Comparison of ENCODE assay signal across 11 cellular contexts in genomic region chr1:34684246-34684645, GRCh38.
DNase-seq lines count a peak whose midpoint lies in the region; FAIRE-seq lines count a peak whose summit lies in the region.
"Had no signal": no experiment of that assay in that cellular context is flagged by ENCODE, and none has a peak within 500 bp of the region (broad histone marks: within the 10 kb centered on the region; RNA-seq: fewer than 3 reads in every experiment).

No MANE protein-coding gene starts in this region.

- no peak for FAIRE-seq in urothelium cell line (lab: Jason Lieb, UNC)

- peaks cover 4% of the 10 kb centered on the region; the same call in 1 of the 2 replicates for H3K4me1 ChIP-seq in iPS DF 6.9 (ENCODE audit: control insufficient read depth, insufficient read depth, low read length)

- no peaks in the 10 kb centered on the region for H3K27me3 ChIP-seq in iPS DF 6.9 (ENCODE audit: control insufficient read depth, insufficient read depth, low read length)

- H3K9me3 ChIP-seq in iPS DF 6.9 (ENCODE audit: control insufficient read depth, insufficient read depth, low read length): no peaks in the 10 kb centered on the region

- no peak overlapping the region for H3K4me3 ChIP-seq in iPS DF 6.9 (ENCODE audit: low read length)
- H3K4me3 ChIP-seq: GM23248 had no signal

- H3K36me3 ChIP-seq in iPS DF 6.9 (ENCODE audit: control insufficient read depth, insufficient read depth, low read length): no peaks in the 10 kb centered on the region

- no peak overlapping the region for H3K27ac ChIP-seq in iPS DF 6.9 (ENCODE audit: low read length)
- H3K27ac ChIP-seq: GM23248 had no signal

- peak; percentile 28 for DNase-seq in stimulated activated CD4-positive, alpha-beta T cell treated with anti-CD3 and anti-CD28 coated beads, Interleukin-15, amount 100 ng/mL, for 24 hours
- no peak for DNase-seq in stimulated activated CD4-positive, alpha-beta T cell treated with anti-CD3 and anti-CD28 coated beads, Interleukin-4, amount 100 ng/mL, for 1 hour
- peak; percentile 33 for DNase-seq in NCI-H774 (lab: John Stamatoyannopoulos, UW)
- peak; percentile 48 for DNase-seq in iPS DF 6.9 (ENCODE audit: low read depth, low spot score)
- DNase-seq in urothelium cell line (ENCODE audit: low spot score): peak; percentile 52
- no peak for DNase-seq in SHP77 treated with DMSO at 0.1 percent for 48 hours (lab: John Stamatoyannopoulos, UW)
- DNase-seq in SHP77 (lab: John Stamatoyannopoulos, UW): no peak
- DNase-seq in NCI-H82 (lab: John Stamatoyannopoulos, UW): no peak
- DNase-seq: GM23248, NCI-H2081 treated with DMSO at 0.1 percent for 48 hours, right cardiac atrium had no signal

- no CpG with 5 or more reads among the region's 5 CpGs for WGBS in iPS DF 6.9 (ENCODE audit: insufficient coverage, insufficient read length)

Comparison
In these comparisons a context has a peak if more than half of its experiments do, and no peak if none do; other contexts are left out.
1. DNase-seq: peak in stimulated activated CD4-positive, alpha-beta T cell treated with anti-CD3 and anti-CD28 coated beads, Interleukin-15, amount 100 ng/mL, for 24 hours (single experiment), NCI-H774 (single experiment), iPS DF 6.9 (single experiment) and urothelium cell line (single experiment); none in stimulated activated CD4-positive, alpha-beta T cell treated with anti-CD3 and anti-CD28 coated beads, Interleukin-4, amount 100 ng/mL, for 1 hour (single experiment), SHP77 treated with DMSO at 0.1 percent for 48 hours (single experiment), SHP77 (0 of 2) and NCI-H82 (single experiment).